In genomic region chr3:84974347-84974746, GRCh38 we compare ENCODE assay signal across 20 cellular contexts. TPM values are rescaled to one million over a fixed set of nuclear protein-coding genes. Genes with fewer than 3 reads are reported as not detected.
DNase-seq lines count a peak whose midpoint lies in the region; ATAC-seq, FAIRE-seq and TF ChIP-seq lines count a peak whose summit lies in the region.
"Had no signal": no experiment of that assay in that cellular context is flagged by ENCODE, and none has a peak within 500 bp of the region (broad histone marks: within the 10 kb centered on the region; RNA-seq: fewer than 3 reads in every experiment).

No MANE protein-coding gene starts in this region.

- H3K79me2 ChIP-seq in OCI-LY3 (ENCODE audit: low read length): no peaks in the 10 kb centered on the region

- H3K36me3 ChIP-seq in OCI-LY3 (replicated peaks; ENCODE audit: low read depth, low read length): no peaks in the 10 kb centered on the region
- H3K36me3 ChIP-seq: SJSA1 had no signal

- FAIRE-seq in endometrium (lab: Jason Lieb, UNC): peak; percentile 39

- ATAC-seq in HG03469 (IDR thresholded peaks at IDR 0.05; ENCODE audit: unreplicated experiment): no peak
- ATAC-seq: sciatic nerve had no signal

- no peak overlapping the region for H2AFZ ChIP-seq in OCI-LY3 (ENCODE audit: low read depth, low read length)

- no peak overlapping the region for H3K4me3 Mint-ChIP-seq in osteocyte (ENCODE audit: unreplicated experiment)

- H3K9me3 ChIP-seq in OCI-LY3 (ENCODE audit: insufficient read depth, low read length): no peaks in the 10 kb centered on the region
- H3K9me3 ChIP-seq: SJSA1 had no signal

- H3K4me1 Mint-ChIP-seq in osteocyte (ENCODE audit: unreplicated experiment): no peaks in the 10 kb centered on the region

- no peak overlapping the region for H3K9ac ChIP-seq in OCI-LY3 (ENCODE audit: low read length)

- TF ChIP-seq CTCF in OCI-LY3 (IDR thresholded peaks at IDR 0.05; ENCODE audit: low read depth, low read length): peak; percentile 44
- peak; percentile 31 for TF ChIP-seq CTCF in osteocyte (IDR thresholded peaks at IDR 0.05)

- no peaks in the 10 kb centered on the region for H4K20me1 ChIP-seq in OCI-LY3 (ENCODE audit: insufficient read depth, low read length)

- no peak overlapping the region for H3K4me2 ChIP-seq in OCI-LY3 (ENCODE audit: low read length)

- H3K4me1 ChIP-seq in OCI-LY3 (ENCODE audit: low read length): no peaks in the 10 kb centered on the region
- H3K4me1 ChIP-seq: SJSA1 had no signal

- DNase-seq in NCI-H1105 treated with DMSO at 0.1 percent for 48 hours (lab: John Stamatoyannopoulos, UW) (peak; percentile 10), NCI-H1105 (lab: John Stamatoyannopoulos, UW) (no peak), osteocyte (ENCODE audit: extremely low spot score, unreplicated experiment) (no peak), mucosa of gallbladder (ENCODE audit: low spot score) (no peak), DMS79 (lab: John Stamatoyannopoulos, UW) (no peak)
- DNase-seq: activated CD4-positive, alpha-beta T cell treated with anti-CD3 and anti-CD28 coated beads for 4 hours; activated gamma-delta T cell; aorta; COR-L47; cortex of kidney; head of caudate nucleus; islet precursor cell; NCI-H1048; stimulated activated CD4-positive, alpha-beta T cell treated with anti-CD3 and anti-CD28 coated beads, Interleukin-1b, Interleukin-23, amount 100 ng/mL, for 48 hours; T1000 had no signal

- H3K27ac ChIP-seq in OCI-LY3 (ENCODE audit: low read length): no peak overlapping the region
- H3K27ac ChIP-seq: SJSA1 had no signal

- no peaks in the 10 kb centered on the region for H3K36me3 Mint-ChIP-seq in osteocyte (ENCODE audit: unreplicated experiment)

- H3K4me3 ChIP-seq in OCI-LY3 (ENCODE audit: low read length): no peak overlapping the region
- H3K4me3 ChIP-seq: SJSA1 had no signal

- peaks cover 6% of the 10 kb centered on the region for H3K27me3 Mint-ChIP-seq in osteocyte (ENCODE audit: unreplicated experiment)

- H3K9me3 Mint-ChIP-seq in osteocyte (ENCODE audit: unreplicated experiment): no peaks in the 10 kb centered on the region

- H3K27ac Mint-ChIP-seq in osteocyte (ENCODE audit: unreplicated experiment): no peak overlapping the region

- H3K27me3 ChIP-seq in OCI-LY3 (ENCODE audit: low read depth, low read length): no peaks in the 10 kb centered on the region
- H3K27me3 ChIP-seq: SJSA1 had no signal

RNA-seq across cellular contexts. Expression of gene CADM2, which starts 15.6 kb away (rescaled TPM):
- total RNA-seq in osteocyte (1.5 and 2.2 TPM in 2 replicates), mucosa of gallbladder (7.9 TPM)
- total RNA-seq: SJSA1 had no signal
